In the genomic region with DNA sequence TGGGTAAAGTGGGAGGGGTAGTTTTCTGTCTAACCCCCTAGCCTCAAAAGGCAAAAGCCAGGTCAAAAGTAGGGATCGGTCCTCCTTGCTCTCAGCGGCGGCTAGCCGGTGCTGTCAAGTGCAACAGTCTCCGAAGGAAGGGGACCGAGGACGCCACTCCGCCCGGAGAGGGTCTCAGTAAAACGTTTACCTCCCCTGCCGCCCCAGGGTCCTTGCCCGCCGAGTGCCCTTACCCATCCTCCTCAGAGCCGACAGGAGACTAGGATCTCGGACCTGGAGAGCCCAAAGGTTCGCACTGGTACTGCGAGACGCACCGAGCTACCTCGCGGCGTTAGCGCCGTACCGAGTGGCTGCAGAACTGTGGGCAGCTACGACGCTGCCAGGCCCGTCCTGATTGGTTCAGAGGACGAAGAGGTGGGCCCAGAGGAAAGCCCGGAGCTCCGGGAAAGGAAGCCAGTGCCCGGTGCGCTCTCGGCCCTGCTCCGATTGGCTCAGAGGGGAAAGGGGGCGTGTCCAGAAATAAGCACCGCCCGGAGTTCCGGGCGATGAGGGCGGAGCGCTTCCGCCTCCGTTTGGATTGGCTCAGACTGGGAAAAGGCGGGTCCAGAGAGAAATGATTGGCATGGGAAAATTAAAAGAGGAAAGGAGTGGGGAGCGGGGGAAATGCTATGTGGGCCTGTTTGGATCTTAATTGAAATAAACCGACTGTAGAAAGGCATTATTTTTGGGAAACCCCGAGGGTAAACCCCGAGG, we compare ENCODE assay signal across 8 cellular contexts. TPM values are rescaled to one million over a fixed set of nuclear protein-coding genes. Genes with fewer than 3 reads are reported as not detected.
DNase-seq lines count a peak whose midpoint lies in the region; ATAC-seq, FAIRE-seq and TF ChIP-seq lines count a peak whose summit lies in the region.
"Not testable (repeated sequence)": the region's sequence is repeated elsewhere in the genome, so short reads cannot be mapped to it uniquely, and the experiment has no call there.

Gene TYW1B, minus strand, starts transcription at position 362 of the 753 bp plus-strand sequence. Its CDS starts 125 bp downstream, at position 237.

- not testable (repeated sequence) for H3K27me3 ChIP-seq in cardiac muscle cell, pancreas, tibial artery

- H3K4me1 ChIP-seq in cardiac muscle cell (ENCODE audit: low read depth), result not testable (repeated sequence)
- H3K4me1 ChIP-seq in pancreas, result peaks cover 5 to 18% (median 13%) of the 10 kb centered on the region in 3 donors
- peaks cover 0 to 43% (median 23%) of the 10 kb centered on the region in 4 donors for H3K4me1 ChIP-seq in tibial artery

- H3K9me3 ChIP-seq in cardiac muscle cell (ENCODE audit: low read depth); pancreas; tibial artery: not testable (repeated sequence)

- intact Hi-C loops in pancreas (cut with DNase I); tibial artery (cut with DNase I; ENCODE audit: low total_unique reads): not testable (repeated sequence)

- H3K4me3 ChIP-seq in cardiac muscle cell, result peak within 1 kb of the TSS; percentile 78
- peak within 1 kb of the TSS; percentile 44 to 65 (median 54) for H3K4me3 ChIP-seq in pancreas
- H3K4me3 ChIP-seq in tibial artery, result peak within 1 kb of the TSS; percentile 69 to 79

- H3K36me3 ChIP-seq in cardiac muscle cell, result peaks cover 11% of the 10 kb centered on the region
- not testable (repeated sequence) for H3K36me3 ChIP-seq in pancreas
- H3K36me3 ChIP-seq in tibial artery, result peaks cover 21% of the 10 kb centered on the region in 3 donors

- peak; percentile 91 for TF ChIP-seq POLR2A in GM12892 (IDR thresholded peaks at IDR 0.05; ENCODE audit: low read depth, low read length)

- peak; percentile 83 for ATAC-seq in HG02840 (IDR thresholded peaks at IDR 0.05; ENCODE audit: low FRiP score, unreplicated experiment)
- peak; percentile 80 to 89 (median 84) for ATAC-seq in pancreas

- DNase-seq in GM12892 (ENCODE audit: insufficient read length), result peak; percentile 59
- DNase-seq in NCI-H1436 (lab: John Stamatoyannopoulos, UW), result peak; percentile 96
- DNase-seq in SW480 (ENCODE audit: low spot score), result peak; percentile 99
- peak; percentile 97 to 98 for DNase-seq in cardiac muscle cell (ENCODE audit: low read depth in 1 of 2, low spot score in 1 of 2)
- peak; percentile 96 to 99 (median 98) for DNase-seq in pancreas
- peak; percentile 97 to 99 for DNase-seq in tibial artery

- peak within 1 kb of the TSS; percentile 66 for H3K27ac ChIP-seq in adipose tissue (ENCODE audit: low read depth, low read length)
- H3K27ac ChIP-seq in cardiac muscle cell, result peak within 1 kb of the TSS; percentile 88
- H3K27ac ChIP-seq in pancreas, result peak within 1 kb of the TSS; percentile 23 to 93 (median 70)
- peak within 1 kb of the TSS; percentile 94 to 95 for H3K27ac ChIP-seq in tibial artery

- FAIRE-seq in GM12892 (lab: Jason Lieb, UNC) (peak; percentile 93), pancreas (lab: Jason Lieb, UNC) (peak; percentile 90)

- not testable (repeated sequence) for TF ChIP-seq CTCF in cardiac muscle cell (IDR thresholded peaks at IDR 0.05; ENCODE audit: low read depth, low read length); pancreas (IDR thresholded peaks at IDR 0.05)
- TF ChIP-seq CTCF in tibial artery (IDR thresholded peaks at IDR 0.05), result peak; percentile 7 to 35

- 0% methylated on average over 41 to 49 of the region's 49 CpGs for WGBS in adipose tissue, 3 donors
- WGBS in pancreas, 2 donors, result 0% methylated on average over 45 to 49 of the region's 49 CpGs

RNA-seq across cellular contexts. Expression of gene TYW1B, which starts in this region (rescaled TPM):
- polyA plus RNA-seq in GM12892 (2012; ENCODE audit: missing spikeins), result 3.2 TPM
- polyA plus RNA-seq in adipose tissue, result 1 to 10 TPM in 1 of 3 donors, under 1 TPM in 2; 0.56 to 2.5 (median 0.79) TPM
- total RNA-seq in cardiac muscle cell, result 2.4 and 2.9 TPM in 2 replicates
- polyA plus RNA-seq in cardiac muscle cell, result 3.2 and 3.3 TPM in 2 replicates
- 1 to 10 TPM in 5 of 6 donors, under 1 TPM in 1; 0.92 to 5.7 (median 1.8) TPM for total RNA-seq in pancreas
- polyA plus RNA-seq in pancreas, result 1 to 10 TPM; 1.3 to 2.1 TPM

Comparison
In these comparisons a context has a peak if more than half of its experiments do, and no peak if none do; other contexts are left out.
1. Peak in every context shown above with its lines: DNase-seq, ATAC-seq, H3K4me3 ChIP-seq and H3K27ac ChIP-seq.